8 cellular contexts compared by ENCODE assay signal in the genomic region with DNA sequence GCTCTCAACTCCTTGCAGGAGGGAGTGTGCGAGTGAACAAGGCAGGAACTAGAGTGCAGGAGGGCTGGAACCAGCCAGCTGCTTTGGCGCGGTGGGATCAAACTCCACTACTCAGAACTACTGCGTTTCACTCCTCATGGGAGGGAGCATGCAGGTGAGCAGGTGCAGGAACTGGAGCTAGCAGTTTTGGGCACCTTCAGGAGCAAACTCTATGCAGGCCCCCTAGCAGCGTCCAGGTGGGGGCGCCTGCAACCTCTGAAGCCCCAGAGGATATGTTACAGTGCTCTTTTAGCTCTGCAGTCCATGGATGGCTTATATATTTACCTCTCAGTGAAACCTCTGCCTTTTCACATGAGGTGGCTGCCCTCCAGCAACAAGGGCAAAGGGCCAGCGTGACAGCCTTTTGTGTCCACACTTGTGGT.
DNase-seq lines count a peak whose midpoint lies in the region; ATAC-seq and TF ChIP-seq lines count a peak whose summit lies in the region.

No MANE protein-coding gene starts in this region.

- H3K27me3 Mint-ChIP-seq in Calu3 (ENCODE audit: unreplicated experiment): no peaks in the 10 kb centered on the region
- H3K27me3 Mint-ChIP-seq in activated T-helper 1 cell treated with anti-CD3 and anti-CD28 coated beads, Interleukin-12 subunit alpha, Interleukin-12 subunit beta, Interleukin-2, Interleukin-4 antibody, amounts not matched to agents 30 ng/mL and 10 ng/mL and 1 ng/mL, durations not matched to agents 14 hours and 24 hours and 36 hours (ENCODE audit: insufficient read depth): no peaks in the 10 kb centered on the region

- intact Hi-C loops in Calu3 (cut with micrococcal nuclease; ENCODE audit: unreplicated experiment): no loop called here
- intact Hi-C loops in activated T-helper 1 cell treated with anti-CD3 and anti-CD28 coated beads, Interleukin-12 subunit alpha, Interleukin-12 subunit beta, Interleukin-2, Interleukin-4 antibody, amounts not matched to agents 30 ng/mL and 10 ng/mL and 1 ng/mL, durations not matched to agents 14 hours and 24 hours and 36 hours (cut with micrococcal nuclease): no loop called here

- H3K4me3 ChIP-seq in fibroblast of pulmonary artery (replicated peaks; ENCODE audit: low read depth, low read length): no peak overlapping the region

- H3K4me1 Mint-ChIP-seq in Calu3 (ENCODE audit: low read depth, unreplicated experiment): no peaks in the 10 kb centered on the region
- no peaks in the 10 kb centered on the region for H3K4me1 Mint-ChIP-seq in activated T-helper 1 cell treated with anti-CD3 and anti-CD28 coated beads, Interleukin-12 subunit alpha, Interleukin-12 subunit beta, Interleukin-2, Interleukin-4 antibody, amounts not matched to agents 30 ng/mL and 10 ng/mL and 1 ng/mL, durations not matched to agents 14 hours and 24 hours and 36 hours (ENCODE audit: low read depth)

- no peak overlapping the region for H3K4me3 Mint-ChIP-seq in Calu3 (ENCODE audit: low read depth, unreplicated experiment)
- no peak overlapping the region for H3K4me3 Mint-ChIP-seq in activated T-helper 1 cell treated with anti-CD3 and anti-CD28 coated beads, Interleukin-12 subunit alpha, Interleukin-12 subunit beta, Interleukin-2, Interleukin-4 antibody, amounts not matched to agents 30 ng/mL and 10 ng/mL and 1 ng/mL, durations not matched to agents 14 hours and 24 hours and 36 hours

- DNase-seq in NCI-H1092 treated with DMSO at 0.1 percent for 48 hours (lab: John Stamatoyannopoulos, UW) (peak; percentile 86), fibroblast of pulmonary artery (ENCODE audit: low read depth) (no peak), retina (peak; percentile 17), Calu3 (no peak)
- no peak for DNase-seq in activated T-helper 1 cell treated with anti-CD3 and anti-CD28 coated beads, Interleukin-12 subunit alpha, Interleukin-12 subunit beta, Interleukin-2, Interleukin-4 antibody, amounts not matched to agents 30 ng/mL and 10 ng/mL and 1 ng/mL, durations not matched to agents 14 hours and 24 hours and 36 hours (ENCODE audit: low spot score)
- DNase-seq in activated T-cell treated with anti-CD3 and anti-CD28 coated beads, Interleukin-2, amount 50 U/mL, for 48 hours: no peak

- BruUV-seq in Calu3 (replicated peaks; lab: Mats Ljungman, UMichigan): no TSS peak

- TF ChIP-seq CTCF in fibroblast of pulmonary artery (IDR thresholded peaks at IDR 0.05; ENCODE audit: low read length, missing control alignments) (peak; percentile 36), Calu3 (IDR thresholded peaks at IDR 0.05; ENCODE audit: unreplicated experiment) (no peak)

- CTCF ChIA-PET in Calu3 (lab: Charles Lee): no interaction called here

- H3K36me3 Mint-ChIP-seq in Calu3 (ENCODE audit: insufficient read depth, unreplicated experiment): no peaks in the 10 kb centered on the region
- H3K36me3 Mint-ChIP-seq in activated T-helper 1 cell treated with anti-CD3 and anti-CD28 coated beads, Interleukin-12 subunit alpha, Interleukin-12 subunit beta, Interleukin-2, Interleukin-4 antibody, amounts not matched to agents 30 ng/mL and 10 ng/mL and 1 ng/mL, durations not matched to agents 14 hours and 24 hours and 36 hours (ENCODE audit: low read depth): no peaks in the 10 kb centered on the region

- ATAC-seq in GM21619 (IDR thresholded peaks at IDR 0.05; ENCODE audit: unreplicated experiment) (peak; percentile 69), GM21529 (IDR thresholded peaks at IDR 0.05; ENCODE audit: unreplicated experiment) (no peak)

- no peak overlapping the region for H3K27ac Mint-ChIP-seq in Calu3 (ENCODE audit: unreplicated experiment)
- H3K27ac Mint-ChIP-seq in activated T-helper 1 cell treated with anti-CD3 and anti-CD28 coated beads, Interleukin-12 subunit alpha, Interleukin-12 subunit beta, Interleukin-2, Interleukin-4 antibody, amounts not matched to agents 30 ng/mL and 10 ng/mL and 1 ng/mL, durations not matched to agents 14 hours and 24 hours and 36 hours: no peak overlapping the region

- peaks cover 14% of the 10 kb centered on the region for H3K9me3 Mint-ChIP-seq in Calu3 (ENCODE audit: low read depth, unreplicated experiment)
- H3K9me3 Mint-ChIP-seq in activated T-helper 1 cell treated with anti-CD3 and anti-CD28 coated beads, Interleukin-12 subunit alpha, Interleukin-12 subunit beta, Interleukin-2, Interleukin-4 antibody, amounts not matched to agents 30 ng/mL and 10 ng/mL and 1 ng/mL, durations not matched to agents 14 hours and 24 hours and 36 hours: no peaks in the 10 kb centered on the region

Comparison
In these comparisons a context has a peak if more than half of its experiments do, and no peak if none do; other contexts are left out.
1. DNase-seq: peak in NCI-H1092 treated with DMSO at 0.1 percent for 48 hours (single experiment) and retina (single experiment); none in fibroblast of pulmonary artery (single experiment), Calu3 (single experiment), activated T-helper 1 cell treated with anti-CD3 and anti-CD28 coated beads, Interleukin-12 subunit alpha, Interleukin-12 subunit beta, Interleukin-2, Interleukin-4 antibody, amounts not matched to agents 30 ng/mL and 10 ng/mL and 1 ng/mL, durations not matched to agents 14 hours and 24 hours and 36 hours (single experiment) and activated T-cell treated with anti-CD3 and anti-CD28 coated beads, Interleukin-2, amount 50 U/mL, for 48 hours (0 of 2).